ENCODE assay signal across 9 cellular contexts in the genomic region with DNA sequence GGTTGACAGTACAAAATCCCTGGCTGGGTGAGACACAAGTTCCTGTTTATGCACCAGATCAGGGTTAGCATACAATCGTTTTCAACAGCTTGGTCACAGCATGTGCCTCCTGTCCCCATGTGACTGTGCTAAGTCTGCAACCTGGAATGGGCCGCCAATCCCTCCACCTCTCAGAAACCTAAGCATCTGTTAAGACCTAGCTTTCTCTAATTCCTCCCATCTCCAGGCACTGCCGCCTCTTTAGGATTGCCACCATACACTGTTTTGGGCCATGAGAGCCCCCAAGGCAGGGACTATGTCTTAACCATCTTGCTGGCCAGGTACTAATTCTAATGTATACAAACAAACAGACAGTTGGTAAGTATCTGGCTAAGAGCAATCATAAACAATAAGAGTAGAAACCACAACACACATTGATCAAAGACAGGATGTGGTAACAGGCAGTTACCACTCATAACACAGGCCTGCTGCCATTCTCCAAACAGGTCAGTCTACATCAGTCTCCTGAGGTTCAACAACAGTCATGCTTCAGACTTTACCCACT. TPM values are rescaled to one million over a fixed set of nuclear protein-coding genes. Genes with fewer than 3 reads are reported as not detected.
DNase-seq lines count a peak whose midpoint lies in the region; ATAC-seq, FAIRE-seq and TF ChIP-seq lines count a peak whose summit lies in the region.
"Had no signal": no experiment of that assay in that cellular context is flagged by ENCODE, and none has a peak within 500 bp of the region (broad histone marks: within the 10 kb centered on the region; RNA-seq: fewer than 3 reads in every experiment).

No MANE protein-coding gene starts in this region.

- no peak overlapping the region for H3K27ac ChIP-seq in esophagus muscularis mucosa (replicated peaks in 1 of 4)
- H3K27ac ChIP-seq: SK-N-MC had no signal

- peaks cover 7% of the 10 kb centered on the region for H3K36me3 Mint-ChIP-seq in T-helper 17 cell (ENCODE audit: low read depth)

- no peak for TF ChIP-seq EP300 in esophagus muscularis mucosa (IDR thresholded peaks at IDR 0.05)

- TF ChIP-seq POLR2A in GM12891 (IDR thresholded peaks at IDR 0.05; ENCODE audit: low read depth, low read length), result no peak
- TF ChIP-seq POLR2A in esophagus muscularis mucosa (IDR thresholded peaks at IDR 0.05; ENCODE audit: low read depth), result no peak
- no peak for TF ChIP-seq POLR2A in lower leg skin (IDR thresholded peaks at IDR 0.05)

- H3K9me3 ChIP-seq in T-helper 17 cell (ENCODE audit: control insufficient read depth, low read length, poor library complexity, severe bottlenecking) (no peaks in the 10 kb centered on the region), esophagus muscularis mucosa (no peaks in the 10 kb centered on the region)

- 70% methylated on average over 3 of the region's 3 CpGs for WGBS in esophagus muscularis mucosa
- 63 to 75% methylated on average over 3 of the region's 3 CpGs for WGBS in lower leg skin, 2 donors

- H3K27me3 ChIP-seq in esophagus muscularis mucosa, result no peaks in the 10 kb centered on the region

- H3K4me3 ChIP-seq in esophagus muscularis mucosa (no peak overlapping the region), lower leg skin (ENCODE audit: low read depth, poor library complexity, severe bottlenecking) (no peak overlapping the region)
- H3K4me3 ChIP-seq: SK-N-MC had no signal

- H3K4me3 Mint-ChIP-seq in T-helper 17 cell, result peak overlapping the region; percentile 86

- H3K4me1 ChIP-seq in esophagus muscularis mucosa, result no peaks in the 10 kb centered on the region

- peak overlapping the region; percentile 95 for H3K27ac Mint-ChIP-seq in T-helper 17 cell

- TF ChIP-seq CTCF in esophagus muscularis mucosa (IDR thresholded peaks at IDR 0.05) (no peak), lower leg skin (IDR thresholded peaks at IDR 0.05) (no peak)

- FAIRE-seq in GM12891 (lab: Jason Lieb, UNC), result peak; percentile 76

- H3K27me3 Mint-ChIP-seq in T-helper 17 cell, result no peaks in the 10 kb centered on the region

- H3K36me3 ChIP-seq in esophagus muscularis mucosa, result peaks cover 55 to 97% (median 83%) of the 10 kb centered on the region in 4 donors

- no peak for DNase-seq in GM12891 (ENCODE audit: insufficient read length, low spot score)
- peak in 2 of 3 donors; percentile 22 to 35 for DNase-seq in T-helper 17 cell
- DNase-seq in esophagus muscularis mucosa (ENCODE audit: extremely low spot score), result peak; percentile 80
- no peak for DNase-seq in ureter (ENCODE audit: low spot score)
- no peak for DNase-seq in effector CD8-positive, alpha-beta T cell (lab: John Stamatoyannopoulos, UW)
- no peak for DNase-seq in lower leg skin (ENCODE audit: low spot score in 2 of 2)
- DNase-seq in stimulated activated CD8-positive, alpha-beta memory T cell treated with anti-CD3 and anti-CD28 coated beads, Interleukin-4, amount 100 ng/mL, for 48 hours, result no peak

- intact Hi-C loops in esophagus muscularis mucosa (cut with DNase I) (no loop called here), lower leg skin (cut with DNase I; ENCODE audit: low total_unique reads) (no loop called here)

- peaks cover 32% of the 10 kb centered on the region for H3K4me1 Mint-ChIP-seq in T-helper 17 cell

- ATAC-seq in HG02840 (IDR thresholded peaks at IDR 0.05; ENCODE audit: low FRiP score, unreplicated experiment) (peak; percentile 62), T-helper 17 cell (peak; percentile 89)

TF ChIP-seq in GM12891, 5 proteins besides CTCF, POLR2A, EP300 and RAD21:
- no peak for TF ChIP-seq POU2F2 (IDR thresholded peaks at IDR 0.05; ENCODE audit: low read depth, low read length)

RNA-seq across cellular contexts. Expression of a gene that starts 25.6 kb away (rescaled TPM):
- 18.5 TPM for polyA plus RNA-seq in GM12891 (2012; ENCODE audit: low read depth, missing spikeins)
- 10 to 100 TPM; 83.2 to 84.5 TPM for total RNA-seq in T-helper 17 cell
- 10 to 100 TPM; 52.7 to 62.7 (median 57.9) TPM for total RNA-seq in esophagus muscularis mucosa
- total RNA-seq in ureter, result 37.2 TPM
- total RNA-seq in lower leg skin, result 10 to 100 TPM; 20.5 to 35.6 (median 30.8) TPM

RNA-seq across cellular contexts. Expression of a gene that starts 34.5 kb away (rescaled TPM):
- polyA plus RNA-seq in GM12891 (2012; ENCODE audit: low read depth, missing spikeins), result 87.3 TPM
- total RNA-seq in T-helper 17 cell, result 10 to 100 TPM; 42.7 to 49.1 TPM
- 10 to 100 TPM; 11.1 to 15.6 (median 13.6) TPM for total RNA-seq in esophagus muscularis mucosa
- total RNA-seq in ureter, result 21.6 TPM
- 10 to 100 TPM; 12.6 to 23.5 (median 17.6) TPM for total RNA-seq in lower leg skin

RNA-seq across cellular contexts. Expression of a gene that starts 44.3 kb away (rescaled TPM):
- 27.9 TPM for polyA plus RNA-seq in GM12891 (2012; ENCODE audit: low read depth, missing spikeins)
- 100 to 1,000 TPM; 240 to 241 TPM for total RNA-seq in T-helper 17 cell
- 10 to 100 TPM; 24.7 to 73.1 (median 36.0) TPM for total RNA-seq in esophagus muscularis mucosa
- total RNA-seq in ureter, result 137 TPM
- 10 to 100 TPM; 33.8 to 82.3 (median 49.6) TPM for total RNA-seq in lower leg skin

RNA-seq across cellular contexts. Expression of a gene that starts 53.7 kb away (rescaled TPM):
- polyA plus RNA-seq in GM12891 (2012; ENCODE audit: low read depth, missing spikeins), result not detected
- total RNA-seq in T-helper 17 cell (10 to 100 TPM; 33.4 to 72.9 TPM), esophagus muscularis mucosa (1 to 10 TPM; 3.0 to 6.6 (median 4.6) TPM), ureter (72.7 TPM), lower leg skin (100 to 1,000 TPM in 1 of 4 donors, 10 to 100 TPM in 3; 69.9 to 110 (median 70.8) TPM)

Comparison
In these comparisons a context has a peak if more than half of its experiments do, and no peak if none do; other contexts are left out.
1. DNase-seq: peak in T-helper 17 cell (2 of 3) and esophagus muscularis mucosa (single experiment); none in GM12891 (single experiment), ureter (single experiment), effector CD8-positive, alpha-beta T cell (single experiment), lower leg skin (0 of 2) and stimulated activated CD8-positive, alpha-beta memory T cell treated with anti-CD3 and anti-CD28 coated beads, Interleukin-4, amount 100 ng/mL, for 48 hours (single experiment).